Comparison of ENCODE assay signal across 8 cellular contexts in genomic region chr5:76337949-76338589, GRCh38.
A peak's percentile ranks its signal among the peaks of the same experiment; 100 is the strongest.
DNase-seq lines count a peak whose midpoint lies in the region; ATAC-seq, FAIRE-seq and TF ChIP-seq lines count a peak whose summit lies in the region.

No MANE protein-coding gene starts in this region.

- H3K4me1 Mint-ChIP-seq in activated naive CD8-positive, alpha-beta T cell treated with anti-CD3 and anti-CD28 coated beads, Interleukin-2, amount 50 U/mL, for 24 hours: peaks cover 11% of the 10 kb centered on the region

- FAIRE-seq in D721Med (lab: Jason Lieb, UNC): no peak

- no peaks in the 10 kb centered on the region for H3K36me3 Mint-ChIP-seq in activated naive CD8-positive, alpha-beta T cell treated with anti-CD3 and anti-CD28 coated beads, Interleukin-2, amount 50 U/mL, for 24 hours (ENCODE audit: low read depth)

- no peak for DNase-seq in D721Med (ENCODE audit: insufficient read length, low spot score)
- peak; percentile 36 for DNase-seq in HCEC 1CT
- peak; percentile 85 for DNase-seq in RPMI8226
- peak; percentile 18 for DNase-seq in activated naive CD8-positive, alpha-beta T cell treated with anti-CD3 and anti-CD28 coated beads, Interleukin-2, amount 50 U/mL, for 24 hours
- DNase-seq in inferior parietal cortex (ENCODE audit: extremely low spot score): peak; percentile 11
- DNase-seq in stimulated activated CD8-positive, alpha-beta memory T cell treated with anti-CD3 and anti-CD28 coated beads, Interleukin-4, amount 100 ng/mL, for 48 hours: peak; percentile 45
- DNase-seq in NCI-H1436 (lab: John Stamatoyannopoulos, UW): no peak

- no peak overlapping the region for H3K27ac Mint-ChIP-seq in activated naive CD8-positive, alpha-beta T cell treated with anti-CD3 and anti-CD28 coated beads, Interleukin-2, amount 50 U/mL, for 24 hours

- H3K9me3 Mint-ChIP-seq in activated naive CD8-positive, alpha-beta T cell treated with anti-CD3 and anti-CD28 coated beads, Interleukin-2, amount 50 U/mL, for 24 hours: no peaks in the 10 kb centered on the region

- TF ChIP-seq CTCF in D721Med (IDR thresholded peaks at IDR 0.05; ENCODE audit: insufficient read depth, missing control alignments): peak; percentile 27

- H3K27me3 Mint-ChIP-seq in activated naive CD8-positive, alpha-beta T cell treated with anti-CD3 and anti-CD28 coated beads, Interleukin-2, amount 50 U/mL, for 24 hours: no peaks in the 10 kb centered on the region

- peak; percentile 66 for ATAC-seq in activated naive CD8-positive, alpha-beta T cell treated with anti-CD3 and anti-CD28 coated beads, Interleukin-2, amount 50 U/mL, for 24 hours
- ATAC-seq in HG02642 (IDR thresholded peaks at IDR 0.05; ENCODE audit: poor library complexity, unreplicated experiment): no peak

- H3K4me3 Mint-ChIP-seq in activated naive CD8-positive, alpha-beta T cell treated with anti-CD3 and anti-CD28 coated beads, Interleukin-2, amount 50 U/mL, for 24 hours: no peak overlapping the region

Comparison
In these comparisons a context has a peak if more than half of its experiments do, and no peak if none do; other contexts are left out.
1. DNase-seq: peak in HCEC 1CT (single experiment), RPMI8226 (single experiment), activated naive CD8-positive, alpha-beta T cell treated with anti-CD3 and anti-CD28 coated beads, Interleukin-2, amount 50 U/mL, for 24 hours (single experiment), inferior parietal cortex (single experiment) and stimulated activated CD8-positive, alpha-beta memory T cell treated with anti-CD3 and anti-CD28 coated beads, Interleukin-4, amount 100 ng/mL, for 48 hours (single experiment); none in D721Med (single experiment) and NCI-H1436 (single experiment).